ENCODE assay signal across 1 cellular context in the genomic region with DNA sequence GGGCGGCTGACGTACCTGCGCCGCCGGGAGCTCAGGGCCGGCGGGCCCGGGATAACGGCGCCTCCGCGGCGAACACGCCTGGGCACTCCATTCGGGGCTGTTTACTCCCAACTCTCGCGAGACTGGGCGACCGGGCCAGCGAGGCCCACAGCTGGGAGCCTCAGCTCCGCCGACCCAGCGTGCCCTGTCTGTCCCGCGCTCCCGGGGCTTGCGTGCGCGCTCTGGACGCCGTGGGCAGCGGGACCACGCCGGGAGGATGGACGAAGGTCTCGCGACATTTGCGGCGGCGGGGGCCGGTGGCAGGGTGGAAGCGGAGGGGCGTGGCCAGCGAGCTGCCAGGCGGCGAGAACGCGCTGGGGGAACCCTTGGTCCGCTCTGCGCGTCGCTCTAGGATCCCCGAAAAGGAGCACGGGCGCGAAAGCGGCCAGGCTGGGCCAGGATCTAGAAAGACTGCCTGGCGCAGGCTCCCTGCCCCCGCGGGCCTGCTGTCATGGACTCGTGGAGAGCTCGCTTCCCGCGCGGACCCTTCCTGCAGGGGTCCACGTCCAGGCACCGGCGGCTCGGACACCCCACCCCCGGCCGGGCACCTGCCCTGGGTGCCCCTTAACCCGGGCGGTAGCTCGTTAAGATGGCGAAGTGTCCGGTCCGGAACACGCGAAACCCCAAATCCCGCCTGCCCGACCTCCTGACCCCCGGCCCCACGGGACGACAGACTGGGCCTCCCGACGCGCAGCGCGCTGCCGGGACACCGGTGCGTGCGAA.
A peak's percentile ranks its signal among the peaks of the same experiment; 100 is the strongest.
TF ChIP-seq lines count a peak whose summit lies in the region.

A gene (minus strand): TSS at position 223 of the 762 bp plus-strand sequence. CDS start 15,159 bp downstream, outside the sequence.

TF ChIP-seq in HepG2, 621 proteins besides CTCF, POLR2A, EP300 and RAD21 (continued from another document and continues in another):
- TF ChIP-seq, protein P1, sequence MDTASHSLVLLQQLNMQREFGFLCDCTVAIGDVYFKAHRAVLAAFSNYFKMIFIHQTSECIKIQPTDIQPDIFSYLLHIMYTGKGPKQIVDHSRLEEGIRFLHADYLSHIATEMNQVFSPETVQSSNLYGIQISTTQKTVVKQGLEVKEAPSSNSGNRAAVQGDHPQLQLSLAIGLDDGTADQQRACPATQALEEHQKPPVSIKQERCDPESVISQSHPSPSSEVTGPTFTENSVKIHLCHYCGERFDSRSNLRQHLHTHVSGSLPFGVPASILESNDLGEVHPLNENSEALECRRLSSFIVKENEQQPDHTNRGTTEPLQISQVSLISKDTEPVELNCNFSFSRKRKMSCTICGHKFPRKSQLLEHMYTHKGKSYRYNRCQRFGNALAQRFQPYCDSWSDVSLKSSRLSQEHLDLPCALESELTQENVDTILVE (CRISPR knock-in tag; IDR thresholded peaks at IDR 0.05) = peak; percentile 97
- TF ChIP-seq POLR2AphosphoS5 (IDR thresholded peaks at IDR 0.05; ENCODE audit: low read depth, low read length) = peak; percentile 85
- no peak; the same call in 1 of the 2 replicates for TF ChIP-seq SRY (CRISPR knock-in tag; IDR thresholded peaks at IDR 0.05)
- TF ChIP-seq NFKBIZ (CRISPR knock-in tag; IDR thresholded peaks at IDR 0.05) = no peak; the same call in 1 of the 2 replicates
- TF ChIP-seq RFX1 (IDR thresholded peaks at IDR 0.05) = no peak
- TF ChIP-seq, protein P2, sequence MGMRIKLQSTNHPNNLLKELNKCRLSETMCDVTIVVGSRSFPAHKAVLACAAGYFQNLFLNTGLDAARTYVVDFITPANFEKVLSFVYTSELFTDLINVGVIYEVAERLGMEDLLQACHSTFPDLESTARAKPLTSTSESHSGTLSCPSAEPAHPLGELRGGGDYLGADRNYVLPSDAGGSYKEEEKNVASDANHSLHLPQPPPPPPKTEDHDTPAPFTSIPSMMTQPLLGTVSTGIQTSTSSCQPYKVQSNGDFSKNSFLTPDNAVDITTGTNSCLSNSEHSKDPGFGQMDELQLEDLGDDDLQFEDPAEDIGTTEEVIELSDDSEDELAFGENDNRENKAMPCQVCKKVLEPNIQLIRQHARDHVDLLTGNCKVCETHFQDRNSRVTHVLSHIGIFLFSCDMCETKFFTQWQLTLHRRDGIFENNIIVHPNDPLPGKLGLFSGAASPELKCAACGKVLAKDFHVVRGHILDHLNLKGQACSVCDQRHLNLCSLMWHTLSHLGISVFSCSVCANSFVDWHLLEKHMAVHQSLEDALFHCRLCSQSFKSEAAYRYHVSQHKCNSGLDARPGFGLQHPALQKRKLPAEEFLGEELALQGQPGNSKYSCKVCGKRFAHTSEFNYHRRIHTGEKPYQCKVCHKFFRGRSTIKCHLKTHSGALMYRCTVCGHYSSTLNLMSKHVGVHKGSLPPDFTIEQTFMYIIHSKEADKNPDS (CRISPR knock-in tag; IDR thresholded peaks at IDR 0.05) = no peak; the same call in 1 of the 2 replicates
- TF ChIP-seq MTF1 (CRISPR knock-in tag; IDR thresholded peaks at IDR 0.05) = no peak
- 0 out of 2 replicates have a peak, but pooled peaks have one; percentile 40 for TF ChIP-seq MAFG (CRISPR knock-in tag; IDR thresholded peaks at IDR 0.05)
- no peak for TF ChIP-seq MAFF (IDR thresholded peaks at IDR 0.05; ENCODE audit: low read depth, low read length)
- peak; percentile 82; the same call in 1 of the 2 replicates for TF ChIP-seq NFE2L1 (CRISPR knock-in tag; IDR thresholded peaks at IDR 0.05; ENCODE audit: borderline replicate concordance)
- TF ChIP-seq ZNF207 (IDR thresholded peaks at IDR 0.05; ENCODE audit: borderline replicate concordance) = no peak
- TF ChIP-seq RBM39 (IDR thresholded peaks at IDR 0.05; ENCODE audit: low read depth, low read length, poor library complexity, severe bottlenecking) = peak; percentile 63
- peak; percentile 31 for TF ChIP-seq ZNF33B (CRISPR knock-in tag; IDR thresholded peaks at IDR 0.05)
- TF ChIP-seq MAF1 (CRISPR knock-in tag; IDR thresholded peaks at IDR 0.05; ENCODE audit: borderline replicate concordance) = no peak
- TF ChIP-seq LCORL (IDR thresholded peaks at IDR 0.05) = no peak
- no peak; the same call in 1 of the 2 replicates for TF ChIP-seq LCORL (CRISPR knock-in tag; IDR thresholded peaks at IDR 0.05)
- TF ChIP-seq ZNF138 (CRISPR knock-in tag; IDR thresholded peaks at IDR 0.05; ENCODE audit: low read depth) = 0 out of 2 replicates have a peak, but pooled peaks have one; percentile 23
- TF ChIP-seq, protein P3, sequence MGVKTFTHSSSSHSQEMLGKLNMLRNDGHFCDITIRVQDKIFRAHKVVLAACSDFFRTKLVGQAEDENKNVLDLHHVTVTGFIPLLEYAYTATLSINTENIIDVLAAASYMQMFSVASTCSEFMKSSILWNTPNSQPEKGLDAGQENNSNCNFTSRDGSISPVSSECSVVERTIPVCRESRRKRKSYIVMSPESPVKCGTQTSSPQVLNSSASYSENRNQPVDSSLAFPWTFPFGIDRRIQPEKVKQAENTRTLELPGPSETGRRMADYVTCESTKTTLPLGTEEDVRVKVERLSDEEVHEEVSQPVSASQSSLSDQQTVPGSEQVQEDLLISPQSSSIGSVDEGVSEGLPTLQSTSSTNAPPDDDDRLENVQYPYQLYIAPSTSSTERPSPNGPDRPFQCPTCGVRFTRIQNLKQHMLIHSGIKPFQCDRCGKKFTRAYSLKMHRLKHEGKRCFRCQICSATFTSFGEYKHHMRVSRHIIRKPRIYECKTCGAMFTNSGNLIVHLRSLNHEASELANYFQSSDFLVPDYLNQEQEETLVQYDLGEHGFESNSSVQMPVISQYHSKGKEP (CRISPR knock-in tag; IDR thresholded peaks at IDR 0.05) = no peak; the same call in 1 of the 2 replicates
- TF ChIP-seq ZNF737 (CRISPR knock-in tag; IDR thresholded peaks at IDR 0.05; ENCODE audit: borderline replicate concordance) = peak; percentile 89; the same call in 1 of the 2 replicates
- peak; percentile 85 for TF ChIP-seq HIVEP1 (CRISPR knock-in tag; IDR thresholded peaks at IDR 0.05)
- peak; percentile 77; the same call in 1 of the 2 replicates for TF ChIP-seq TARDBP (CRISPR knock-in tag; IDR thresholded peaks at IDR 0.05)
- TF ChIP-seq, protein P4, sequence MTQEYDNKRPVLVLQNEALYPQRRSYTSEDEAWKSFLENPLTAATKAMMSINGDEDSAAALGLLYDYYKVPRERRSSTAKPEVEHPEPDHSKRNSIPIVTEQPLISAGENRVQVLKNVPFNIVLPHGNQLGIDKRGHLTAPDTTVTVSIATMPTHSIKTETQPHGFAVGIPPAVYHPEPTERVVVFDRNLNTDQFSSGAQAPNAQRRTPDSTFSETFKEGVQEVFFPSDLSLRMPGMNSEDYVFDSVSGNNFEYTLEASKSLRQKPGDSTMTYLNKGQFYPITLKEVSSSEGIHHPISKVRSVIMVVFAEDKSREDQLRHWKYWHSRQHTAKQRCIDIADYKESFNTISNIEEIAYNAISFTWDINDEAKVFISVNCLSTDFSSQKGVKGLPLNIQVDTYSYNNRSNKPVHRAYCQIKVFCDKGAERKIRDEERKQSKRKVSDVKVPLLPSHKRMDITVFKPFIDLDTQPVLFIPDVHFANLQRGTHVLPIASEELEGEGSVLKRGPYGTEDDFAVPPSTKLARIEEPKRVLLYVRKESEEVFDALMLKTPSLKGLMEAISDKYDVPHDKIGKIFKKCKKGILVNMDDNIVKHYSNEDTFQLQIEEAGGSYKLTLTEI (CRISPR knock-in tag; conservative IDR thresholded peaks at IDR 0.05) = no peak
- peak; percentile 95; the same call in 1 of the 2 replicates for TF ChIP-seq ZNF44 (CRISPR knock-in tag; IDR thresholded peaks at IDR 0.05)
- no peak for TF ChIP-seq ATM (IDR thresholded peaks at IDR 0.05; ENCODE audit: borderline replicate concordance)
- no peak for TF ChIP-seq SYNCRIP (IDR thresholded peaks at IDR 0.05; ENCODE audit: insufficient read depth, low read depth, low read length)
- TF ChIP-seq MYC (CRISPR knock-in tag; IDR thresholded peaks at IDR 0.05; ENCODE audit: borderline replicate concordance) = peak; percentile 69
- peak; percentile 93 for TF ChIP-seq DMAP1 (CRISPR knock-in tag; IDR thresholded peaks at IDR 0.05)
- TF ChIP-seq, protein P5, sequence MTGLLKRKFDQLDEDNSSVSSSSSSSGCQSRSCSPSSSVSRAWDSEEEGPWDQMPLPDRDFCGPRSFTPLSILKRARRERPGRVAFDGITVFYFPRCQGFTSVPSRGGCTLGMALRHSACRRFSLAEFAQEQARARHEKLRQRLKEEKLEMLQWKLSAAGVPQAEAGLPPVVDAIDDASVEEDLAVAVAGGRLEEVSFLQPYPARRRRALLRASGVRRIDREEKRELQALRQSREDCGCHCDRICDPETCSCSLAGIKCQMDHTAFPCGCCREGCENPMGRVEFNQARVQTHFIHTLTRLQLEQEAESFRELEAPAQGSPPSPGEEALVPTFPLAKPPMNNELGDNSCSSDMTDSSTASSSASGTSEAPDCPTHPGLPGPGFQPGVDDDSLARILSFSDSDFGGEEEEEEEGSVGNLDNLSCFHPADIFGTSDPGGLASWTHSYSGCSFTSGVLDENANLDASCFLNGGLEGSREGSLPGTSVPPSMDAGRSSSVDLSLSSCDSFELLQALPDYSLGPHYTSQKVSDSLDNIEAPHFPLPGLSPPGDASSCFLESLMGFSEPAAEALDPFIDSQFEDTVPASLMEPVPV (CRISPR knock-in tag; IDR thresholded peaks at IDR 0.05) = peak; percentile 97
- peak; percentile 29 for TF ChIP-seq HOXA5 (CRISPR knock-in tag; IDR thresholded peaks at IDR 0.05)
- peak; percentile 77; the same call in 1 of the 2 replicates for TF ChIP-seq ZNF713 (CRISPR knock-in tag; IDR thresholded peaks at IDR 0.05)
- peak; percentile 87 for TF ChIP-seq POLR2G (IDR thresholded peaks at IDR 0.05; ENCODE audit: low read depth, low read length)
- TF ChIP-seq ZSCAN20 (CRISPR knock-in tag; IDR thresholded peaks at IDR 0.05; ENCODE audit: borderline replicate concordance) = peak; percentile 63; the same call in 1 of the 2 replicates
- peak; percentile 56 for TF ChIP-seq FOXC1 (CRISPR knock-in tag; IDR thresholded peaks at IDR 0.05; ENCODE audit: borderline replicate concordance)
- no peak for TF ChIP-seq HDAC6 (IDR thresholded peaks at IDR 0.05; ENCODE audit: low read depth, low read length)
- peak; percentile 91 for TF ChIP-seq ATF7-NPFF (CRISPR knock-in tag; IDR thresholded peaks at IDR 0.05; ENCODE audit: low read depth)
- TF ChIP-seq ZNF337 (CRISPR knock-in tag; IDR thresholded peaks at IDR 0.05; ENCODE audit: borderline replicate concordance, low read depth) = 0 out of 2 replicates have a peak, but pooled peaks have one; percentile 77
- TF ChIP-seq, protein P6, sequence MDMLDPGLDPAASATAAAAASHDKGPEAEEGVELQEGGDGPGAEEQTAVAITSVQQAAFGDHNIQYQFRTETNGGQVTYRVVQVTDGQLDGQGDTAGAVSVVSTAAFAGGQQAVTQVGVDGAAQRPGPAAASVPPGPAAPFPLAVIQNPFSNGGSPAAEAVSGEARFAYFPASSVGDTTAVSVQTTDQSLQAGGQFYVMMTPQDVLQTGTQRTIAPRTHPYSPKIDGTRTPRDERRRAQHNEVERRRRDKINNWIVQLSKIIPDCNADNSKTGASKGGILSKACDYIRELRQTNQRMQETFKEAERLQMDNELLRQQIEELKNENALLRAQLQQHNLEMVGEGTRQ (IDR thresholded peaks at IDR 0.05; ENCODE audit: low read depth, low read length) = no peak
- TF ChIP-seq, protein P6 (CRISPR knock-in tag; IDR thresholded peaks at IDR 0.05; ENCODE audit: borderline replicate concordance) = no peak; the same call in 1 of the 2 replicates
- TF ChIP-seq ZBTB38 (CRISPR knock-in tag; IDR thresholded peaks at IDR 0.05) = peak; percentile 85
- TF ChIP-seq ZNF577 (CRISPR knock-in tag; IDR thresholded peaks at IDR 0.05; ENCODE audit: borderline replicate concordance, low read depth) = no peak
- TF ChIP-seq, protein P7, sequence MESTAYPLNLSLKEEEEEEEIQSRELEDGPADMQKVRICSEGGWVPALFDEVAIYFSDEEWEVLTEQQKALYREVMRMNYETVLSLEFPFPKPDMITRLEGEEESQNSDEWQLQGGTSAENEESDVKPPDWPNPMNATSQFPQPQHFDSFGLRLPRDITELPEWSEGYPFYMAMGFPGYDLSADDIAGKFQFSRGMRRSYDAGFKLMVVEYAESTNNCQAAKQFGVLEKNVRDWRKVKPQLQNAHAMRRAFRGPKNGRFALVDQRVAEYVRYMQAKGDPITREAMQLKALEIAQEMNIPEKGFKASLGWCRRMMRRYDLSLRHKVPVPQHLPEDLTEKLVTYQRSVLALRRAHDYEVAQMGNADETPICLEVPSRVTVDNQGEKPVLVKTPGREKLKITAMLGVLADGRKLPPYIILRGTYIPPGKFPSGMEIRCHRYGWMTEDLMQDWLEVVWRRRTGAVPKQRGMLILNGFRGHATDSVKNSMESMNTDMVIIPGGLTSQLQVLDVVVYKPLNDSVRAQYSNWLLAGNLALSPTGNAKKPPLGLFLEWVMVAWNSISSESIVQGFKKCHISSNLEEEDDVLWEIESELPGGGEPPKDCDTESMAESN (CRISPR knock-in tag; conservative IDR thresholded peaks at IDR 0.05) = peak; percentile 94
- TF ChIP-seq MATR3 (CRISPR knock-in tag; IDR thresholded peaks at IDR 0.05) = 0 out of 2 replicates have a peak, but pooled peaks have one; percentile 20
- TF ChIP-seq ZNF652 (CRISPR knock-in tag; IDR thresholded peaks at IDR 0.05; ENCODE audit: borderline replicate concordance, low read depth) = no peak
- TF ChIP-seq TCF7L2 (IDR thresholded peaks at IDR 0.05; ENCODE audit: low read depth, low read length) = no peak
- TF ChIP-seq MED13 (CRISPR knock-in tag; IDR thresholded peaks at IDR 0.05) = no peak; the same call in 1 of the 2 replicates
- peak; percentile 34 for TF ChIP-seq CREB1 (IDR thresholded peaks at IDR 0.05)
- TF ChIP-seq CREB1 (CRISPR knock-in tag; IDR thresholded peaks at IDR 0.05) = no peak
- TF ChIP-seq HNRNPLL (IDR thresholded peaks at IDR 0.05; ENCODE audit: low read depth, low read length, poor library complexity, severe bottlenecking) = peak; percentile 90
- TF ChIP-seq HDAC1 (CRISPR knock-in tag; IDR thresholded peaks at IDR 0.05) = peak; percentile 94
- no peak for TF ChIP-seq ZNF292 (CRISPR knock-in tag; IDR thresholded peaks at IDR 0.05; ENCODE audit: borderline replicate concordance, low read depth)
- TF ChIP-seq ZNF296 (CRISPR knock-in tag; conservative IDR thresholded peaks at IDR 0.05) = 0 out of 2 replicates have a peak, but pooled peaks have one; percentile 74
- TF ChIP-seq ZNF629 (CRISPR knock-in tag; conservative IDR thresholded peaks at IDR 0.05) = no peak
